Comparison of ENCODE assay signal across 8 cellular contexts in the genomic region with DNA sequence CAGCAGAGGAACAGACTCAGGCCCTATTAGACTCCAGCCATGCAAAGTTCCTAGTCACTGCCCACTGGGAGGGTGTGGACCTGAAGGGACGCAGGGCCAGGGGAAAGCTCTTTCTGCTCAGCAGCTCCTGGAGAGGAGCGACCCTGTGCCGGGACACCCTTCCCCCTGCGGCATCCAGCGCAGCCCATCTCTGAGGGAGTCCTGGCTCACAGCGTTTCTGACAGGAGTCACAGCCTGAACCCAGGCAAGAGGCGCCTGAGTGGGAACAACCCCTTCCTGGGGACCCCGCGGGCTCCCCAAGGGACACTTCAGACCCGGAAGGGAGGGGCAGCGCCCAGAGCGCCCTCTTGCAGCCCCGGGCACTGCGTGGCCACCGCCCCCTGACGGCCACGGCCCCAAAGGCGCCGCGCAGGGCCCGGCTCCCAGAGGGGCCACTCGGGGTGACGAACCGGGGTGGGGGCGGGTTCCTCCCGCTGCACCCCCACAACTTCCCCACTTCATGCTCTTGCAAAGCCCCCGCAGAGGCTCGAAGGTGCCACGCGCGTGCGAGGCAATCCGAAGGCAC. TPM values are rescaled to one million over a fixed set of nuclear protein-coding genes. Genes with fewer than 3 reads are reported as not detected.
DNase-seq lines count a peak whose midpoint lies in the region; ATAC-seq and TF ChIP-seq lines count a peak whose summit lies in the region.

No MANE protein-coding gene starts in this region.

- no peaks in the 10 kb centered on the region for H3K27me3 Mint-ChIP-seq in activated naive CD8-positive, alpha-beta T cell treated with anti-CD3 and anti-CD28 coated beads for 36 hours

- H3K9me3 Mint-ChIP-seq in activated naive CD8-positive, alpha-beta T cell treated with anti-CD3 and anti-CD28 coated beads for 36 hours: no peaks in the 10 kb centered on the region

- peak overlapping the region; percentile 67 for H3K27ac Mint-ChIP-seq in activated naive CD8-positive, alpha-beta T cell treated with anti-CD3 and anti-CD28 coated beads for 36 hours

- CTCF ChIA-PET in GM10248 (lab: Yijun Ruan, JAX): interaction anchor here (0.7 to 1.1 kb wide), 2 partner anchors 74 to 102 kb away, joined by 3 to 4 read pairs; no protein-coding TSS in a partner anchor

- peak overlapping the region; percentile 96 for H3K27ac ChIP-seq in cardiac muscle cell
- H3K27ac ChIP-seq in parathyroid adenoma: peak overlapping the region; percentile 91

- ATAC-seq in HG02852 (IDR thresholded peaks at IDR 0.05; ENCODE audit: unreplicated experiment): no peak

- H3K4me1 Mint-ChIP-seq in activated naive CD8-positive, alpha-beta T cell treated with anti-CD3 and anti-CD28 coated beads for 36 hours: peaks cover 34% of the 10 kb centered on the region

- H3K4me3 Mint-ChIP-seq in activated naive CD8-positive, alpha-beta T cell treated with anti-CD3 and anti-CD28 coated beads for 36 hours: peak overlapping the region; percentile 84

- peak overlapping the region; percentile 98 for H2AFZ ChIP-seq in parathyroid adenoma

- H3K4me3 ChIP-seq in cardiac muscle cell: peak overlapping the region; percentile 98
- H3K4me3 ChIP-seq in parathyroid adenoma (ENCODE audit: low read depth, low read length): peak overlapping the region; percentile 98

- peaks cover 4% of the 10 kb centered on the region for H3K36me3 Mint-ChIP-seq in activated naive CD8-positive, alpha-beta T cell treated with anti-CD3 and anti-CD28 coated beads for 36 hours

- no peaks in the 10 kb centered on the region for H3K27me3 ChIP-seq in cardiac muscle cell
- no peaks in the 10 kb centered on the region for H3K27me3 ChIP-seq in parathyroid adenoma (ENCODE audit: control insufficient read depth, insufficient read depth, low read length)

- peaks cover 56% of the 10 kb centered on the region for H3K79me2 ChIP-seq in parathyroid adenoma

- H3K4me1 ChIP-seq in cardiac muscle cell (ENCODE audit: low read depth) (peaks cover 29% of the 10 kb centered on the region), parathyroid adenoma (peaks cover 26% of the 10 kb centered on the region)

- H3K4me2 ChIP-seq in parathyroid adenoma (ENCODE audit: low read length): peak overlapping the region; percentile 98

- peaks cover 9% of the 10 kb centered on the region for H3K36me3 ChIP-seq in cardiac muscle cell
- H3K36me3 ChIP-seq in parathyroid adenoma (ENCODE audit: control insufficient read depth, insufficient read depth, low read length): no peaks in the 10 kb centered on the region

- POLR2A ChIA-PET in GM10248 (lab: Yijun Ruan, JAX): no interaction called here

- peak overlapping the region; percentile 99 for H3K9ac ChIP-seq in parathyroid adenoma

- DNase-seq in GM10248 (ENCODE audit: extremely low spot score) (peak; percentile 68), GOT3 (lab: John Stamatoyannopoulos, UW) (peak; percentile 62), NCI-H526 treated with DMSO at 0.1 percent for 48 hours (lab: John Stamatoyannopoulos, UW) (peak; percentile 13), cardiac muscle cell (ENCODE audit: low read depth in 1 of 2, low spot score in 1 of 2) (peak; percentile 22 to 52), DMS79 treated with DMSO at 0.1 percent for 48 hours (lab: John Stamatoyannopoulos, UW) (no peak)
- DNase-seq in activated naive CD8-positive, alpha-beta T cell treated with anti-CD3 and anti-CD28 coated beads for 36 hours: peak; percentile 46

- peak; percentile 68 for TF ChIP-seq CTCF in GM10248 (IDR thresholded peaks at IDR 0.05; ENCODE audit: control extremely low read depth, extremely low read depth, low read depth, missing control alignments)
- TF ChIP-seq CTCF in cardiac muscle cell (IDR thresholded peaks at IDR 0.05; ENCODE audit: low read depth, low read length): peak; percentile 50
- peak; percentile 58 for TF ChIP-seq CTCF in parathyroid adenoma (IDR thresholded peaks at IDR 0.05)

- H3K9me3 ChIP-seq in cardiac muscle cell (ENCODE audit: low read depth) (no peaks in the 10 kb centered on the region), parathyroid adenoma (ENCODE audit: control insufficient read depth, low read length) (no peaks in the 10 kb centered on the region)

RNA-seq across cellular contexts. Expression of a gene that starts 0.9 kb away (rescaled TPM):
- total RNA-seq in activated naive CD8-positive, alpha-beta T cell treated with anti-CD3 and anti-CD28 coated beads for 36 hours: 10 to 100 TPM; 27.6 to 28.9 TPM
- 40.2 and 53.5 TPM in 2 replicates for total RNA-seq in cardiac muscle cell
- polyA plus RNA-seq in cardiac muscle cell: 84.2 and 96.3 TPM in 2 replicates

RNA-seq across cellular contexts. Expression of a gene that starts 14.4 kb away (rescaled TPM):
- 10 to 100 TPM; 11.6 to 11.8 TPM for total RNA-seq in activated naive CD8-positive, alpha-beta T cell treated with anti-CD3 and anti-CD28 coated beads for 36 hours
- 41.6 and 45.8 TPM in 2 replicates for total RNA-seq in cardiac muscle cell
- 13.7 and 15.3 TPM in 2 replicates for polyA plus RNA-seq in cardiac muscle cell

RNA-seq across cellular contexts. Expression of a gene that starts 24.1 kb away (rescaled TPM):
- 10 to 100 TPM; 16.7 to 19.3 TPM for total RNA-seq in activated naive CD8-positive, alpha-beta T cell treated with anti-CD3 and anti-CD28 coated beads for 36 hours
- total RNA-seq in cardiac muscle cell: 20.3 and 20.8 TPM in 2 replicates
- polyA plus RNA-seq in cardiac muscle cell: 22.6 and 36.5 TPM in 2 replicates

RNA-seq across cellular contexts. Expression of a gene that starts 25.6 kb away (rescaled TPM):
- 10 to 100 TPM; 64.5 to 64.6 TPM for total RNA-seq in activated naive CD8-positive, alpha-beta T cell treated with anti-CD3 and anti-CD28 coated beads for 36 hours
- 62.6 and 67.6 TPM in 2 replicates for total RNA-seq in cardiac muscle cell
- polyA plus RNA-seq in cardiac muscle cell: 73.5 and 78.7 TPM in 2 replicates
